8 cellular contexts compared by ENCODE assay signal in genomic region chr22:39994566-39995345, GRCh38. TPM values are rescaled to one million over a fixed set of nuclear protein-coding genes. Genes with fewer than 3 reads are reported as not detected.
DNase-seq lines count a peak whose midpoint lies in the region; ATAC-seq and TF ChIP-seq lines count a peak whose summit lies in the region.

Gene FAM83F (plus strand): TSS chr22:39994954. CDS start chr22:39995043, 89 bp downstream.

- no peak within 1 kb of the TSS for H3K27ac ChIP-seq in smooth muscle cell (ENCODE audit: low read depth)

- DNase-seq in LoVo (ENCODE audit: low spot score) = peak; percentile 69
- DNase-seq in activated CD8-positive, alpha-beta memory T cell treated with anti-CD3 and anti-CD28 coated beads for 24 hours = peak; percentile 73
- peak; percentile 78 for DNase-seq in germinal center (ENCODE audit: low spot score)
- DNase-seq in smooth muscle cell (lab: John Stamatoyannopoulos, UW; ENCODE audit: unreplicated experiment) = no peak
- no peak for DNase-seq in retina
- no peak for DNase-seq in NCI-H1092 treated with DMSO at 0.1 percent for 48 hours (lab: John Stamatoyannopoulos, UW)
- no peak for DNase-seq in NCI-H2107 treated with DMSO at 0.1 percent for 48 hours (lab: John Stamatoyannopoulos, UW; ENCODE audit: unreplicated experiment)

- no peak for ATAC-seq in SK-N-SH treated with all-trans-retinoic acid at 6 μM for 48 hours

- WGBS in smooth muscle cell (ENCODE audit: low lambda C conversion rate) = 10% methylated on average over 57 of the region's 109 CpGs

- H3K4me2 ChIP-seq in smooth muscle cell = peak within 1 kb of the TSS; percentile 81

- TF ChIP-seq CTCF in smooth muscle cell (IDR thresholded peaks at IDR 0.05; ENCODE audit: borderline replicate concordance, insufficient read depth, poor library complexity, severe bottlenecking) = no peak

- H3K9ac ChIP-seq in smooth muscle cell (ENCODE audit: low read depth) = no peak within 1 kb of the TSS

- H3K36me3 ChIP-seq in smooth muscle cell (ENCODE audit: low read depth) = no peaks in the 10 kb centered on the region

- peak within 1 kb of the TSS; percentile 59 for H2AFZ ChIP-seq in smooth muscle cell (ENCODE audit: low read depth)

- H3K27me3 ChIP-seq in smooth muscle cell (ENCODE audit: low read depth) = peaks cover 43% of the 10 kb centered on the region

- peak within 1 kb of the TSS; percentile 48 for H3K4me3 ChIP-seq in smooth muscle cell

- no peaks in the 10 kb centered on the region for H4K20me1 ChIP-seq in smooth muscle cell (ENCODE audit: low read depth)

- H3K79me2 ChIP-seq in smooth muscle cell (ENCODE audit: low read depth) = no peaks in the 10 kb centered on the region

- H3K9me3 ChIP-seq in smooth muscle cell (replicated peaks; ENCODE audit: low read depth) = no peaks in the 10 kb centered on the region

- H3F3A ChIP-seq in smooth muscle cell (ENCODE audit: low read depth) = peaks cover 9% of the 10 kb centered on the region

- peaks cover 35% of the 10 kb centered on the region for H3K4me1 ChIP-seq in smooth muscle cell (ENCODE audit: low read depth)

TF ChIP-seq in SK-N-SH treated with all-trans-retinoic acid at 6 μM for 48 hours, 23 proteins besides CTCF, POLR2A, EP300 and RAD21:
- TF ChIP-seq SNAI2 (CRISPR knock-in tag; IDR thresholded peaks at IDR 0.05) = no peak
- no peak for TF ChIP-seq ZNF8 (CRISPR knock-in tag; IDR thresholded peaks at IDR 0.05)
- no peak for TF ChIP-seq ARNTL (CRISPR knock-in tag; IDR thresholded peaks at IDR 0.05; ENCODE audit: borderline replicate concordance, low read depth)
- no peak for TF ChIP-seq ZFP3 (CRISPR knock-in tag; IDR thresholded peaks at IDR 0.05)
- TF ChIP-seq TCF4 (CRISPR knock-in tag; IDR thresholded peaks at IDR 0.05; ENCODE audit: borderline replicate concordance) = no peak
- no peak for TF ChIP-seq OSR1 (CRISPR knock-in tag; IDR thresholded peaks at IDR 0.05)
- TF ChIP-seq PPARA (CRISPR knock-in tag; IDR thresholded peaks at IDR 0.05; ENCODE audit: borderline replicate concordance) = no peak
- no peak for TF ChIP-seq ESRRG (CRISPR knock-in tag; IDR thresholded peaks at IDR 0.05)
- no peak for TF ChIP-seq TSHZ2 (CRISPR knock-in tag; IDR thresholded peaks at IDR 0.05)
- TF ChIP-seq CSDC2 (CRISPR knock-in tag; IDR thresholded peaks at IDR 0.05) = no peak
- no peak for TF ChIP-seq ZNF70 (CRISPR knock-in tag; IDR thresholded peaks at IDR 0.05)
- TF ChIP-seq CREB5 (CRISPR knock-in tag; IDR thresholded peaks at IDR 0.05; ENCODE audit: low read depth) = no peak
- TF ChIP-seq RARB (CRISPR knock-in tag; IDR thresholded peaks at IDR 0.05) = no peak
- TF ChIP-seq CSRNP3 (CRISPR knock-in tag; IDR thresholded peaks at IDR 0.05) = no peak
- TF ChIP-seq ZFP30 (CRISPR knock-in tag; IDR thresholded peaks at IDR 0.05) = no peak
- TF ChIP-seq POU6F1 (CRISPR knock-in tag; IDR thresholded peaks at IDR 0.05; ENCODE audit: borderline replicate concordance, low read depth) = no peak
- TF ChIP-seq BACH2 (CRISPR knock-in tag; IDR thresholded peaks at IDR 0.05; ENCODE audit: borderline replicate concordance) = no peak
TF ChIP-seq in SK-N-SH treated with all-trans-retinoic acid at 6 μM for 48 hours: peak in this region for 0.

RNA-seq across cellular contexts. Expression of gene FAM83F, which starts in this region (rescaled TPM):
- 1.4 and 2.2 TPM in 2 replicates for total RNA-seq in smooth muscle cell
- polyA plus RNA-seq in smooth muscle cell = 1.6 and 4.6 TPM in 2 replicates

Comparison
In these comparisons a context has a peak if more than half of its experiments do, and no peak if none do; other contexts are left out.
1. DNase-seq: peak in LoVo (single experiment), activated CD8-positive, alpha-beta memory T cell treated with anti-CD3 and anti-CD28 coated beads for 24 hours (single experiment) and germinal center (single experiment); none in smooth muscle cell (single experiment), retina (single experiment), NCI-H1092 treated with DMSO at 0.1 percent for 48 hours (single experiment) and NCI-H2107 treated with DMSO at 0.1 percent for 48 hours (single experiment).